Comparison of ENCODE assay signal across 28 cellular contexts in genomic region chr4:8541981-8542715, GRCh38. TPM values are rescaled to one million over a fixed set of nuclear protein-coding genes. Genes with fewer than 3 reads are reported as not detected.
"Had no signal": no experiment of that assay in that cellular context is flagged by ENCODE, and none has a peak within 500 bp of the region (broad histone marks: within the 10 kb centered on the region; RNA-seq: fewer than 3 reads in every experiment).

No MANE protein-coding gene starts in this region.

- H3K4me3 Mint-ChIP-seq: activated naive CD4-positive, alpha-beta T cell treated with anti-CD3 and anti-CD28 coated beads, Interleukin-2, amount 50 U/mL, for 24 hours; dendritic cell treated with granulocyte-macrophage colony-stimulating factor and Interleukin-4, amounts not matched to agents 40 ng/mL and 50 ng/mL, for 4 days; natural killer cell treated with Interleukin-12 subunit alpha and Interleukin-12 subunit beta and Interleukin-15 and Interleukin-18, amount 100 ng/mL, for 72 hours; stimulated activated memory B cell treated with anti-CD40 and anti-IgM and Interleukin-4, amounts not matched to agents 10 μg/mL and 1 μg/mL and 100 μg/mL, for 72 hours; T-helper 1 cell treated with Interleukin-12 subunit alpha and Interleukin-12 subunit beta and Interleukin-4 antibody, amounts not matched to agents 30 μg/mL and 1 μg/mL, for 36 hours; type B pancreatic cell had no signal

- H3K36me3 Mint-ChIP-seq: activated naive CD4-positive, alpha-beta T cell treated with anti-CD3 and anti-CD28 coated beads, Interleukin-2, amount 50 U/mL, for 24 hours; natural killer cell treated with Interleukin-12 subunit alpha and Interleukin-12 subunit beta and Interleukin-15 and Interleukin-18, amount 100 ng/mL, for 72 hours; stimulated activated memory B cell treated with anti-CD40 and anti-IgM and Interleukin-4, amounts not matched to agents 10 μg/mL and 1 μg/mL and 100 μg/mL, for 72 hours; type B pancreatic cell had no signal

- H3K27ac ChIP-seq: body of pancreas, cardiac muscle cell, heart right ventricle, parathyroid adenoma, stomach, suprapubic skin had no signal

- H3K9me3 ChIP-seq: body of pancreas, heart right ventricle, stomach, suprapubic skin had no signal

- H3K79me2 ChIP-seq: parathyroid adenoma had no signal

- H3K4me1 ChIP-seq: parathyroid adenoma had no signal

- H3K4me3 ChIP-seq: body of pancreas, cardiac muscle cell, heart right ventricle, stomach, suprapubic skin had no signal

- H2AFZ ChIP-seq: parathyroid adenoma had no signal

- H3K9me3 Mint-ChIP-seq: activated naive CD4-positive, alpha-beta T cell treated with anti-CD3 and anti-CD28 coated beads, Interleukin-2, amount 50 U/mL, for 24 hours; dendritic cell treated with granulocyte-macrophage colony-stimulating factor and Interleukin-4, amounts not matched to agents 40 ng/mL and 50 ng/mL, for 4 days; natural killer cell treated with Interleukin-12 subunit alpha and Interleukin-12 subunit beta and Interleukin-15 and Interleukin-18, amount 100 ng/mL, for 72 hours; stimulated activated memory B cell treated with anti-CD40 and anti-IgM and Interleukin-4, amounts not matched to agents 10 μg/mL and 1 μg/mL and 100 μg/mL, for 72 hours; T-helper 1 cell treated with Interleukin-12 subunit alpha and Interleukin-12 subunit beta and Interleukin-4 antibody, amounts not matched to agents 30 μg/mL and 1 μg/mL, for 36 hours; type B pancreatic cell had no signal

- H3K27me3 ChIP-seq: body of pancreas, cardiac muscle cell, suprapubic skin had no signal

- H3K27me3 Mint-ChIP-seq: activated naive CD4-positive, alpha-beta T cell treated with anti-CD3 and anti-CD28 coated beads, Interleukin-2, amount 50 U/mL, for 24 hours had no signal

- H3K4me1 Mint-ChIP-seq: activated naive CD4-positive, alpha-beta T cell treated with anti-CD3 and anti-CD28 coated beads, Interleukin-2, amount 50 U/mL, for 24 hours; stimulated activated memory B cell treated with anti-CD40 and anti-IgM and Interleukin-4, amounts not matched to agents 10 μg/mL and 1 μg/mL and 100 μg/mL, for 72 hours had no signal

- H3K36me3 ChIP-seq: cardiac muscle cell, heart right ventricle, stomach, suprapubic skin had no signal

- DNase-seq: activated CD4-positive, alpha-beta T cell treated with anti-CD3 and anti-CD28 coated beads for 4 hours; activated CD4-positive, alpha-beta T cell treated with anti-CD3 and anti-CD28 coated beads, Interleukin-2, amount 50 U/mL, for 48 hours; activated CD4-positive, CD25-positive, alpha-beta regulatory T cell; activated CD8-positive, alpha-beta memory T cell treated with anti-CD3 and anti-CD28 coated beads, Interleukin-2, amount 50 U/mL, for 48 hours; activated gamma-delta T cell treated with Interleukin-2 at 50 U/mL for 16 hours; activated T-cell treated with anti-CD3 and anti-CD28 coated beads, Interleukin-2, amount 50 U/mL, for 48 hours; anterior cingulate cortex; body of pancreas; effector CD4-positive, alpha-beta T cell; heart right ventricle; mammary epithelial cell; small intestine; stimulated activated CD4-positive, alpha-beta T cell treated with anti-CD3 and anti-CD28 coated beads, Interleukin-15, amount 100 ng/mL, for 24 hours; stomach had no signal

- H3K9ac ChIP-seq: parathyroid adenoma had no signal

- ATAC-seq: body of pancreas; heart right ventricle; left ventricle myocardium superior; sciatic nerve; stimulated activated memory B cell treated with anti-CD40 and anti-IgM and Interleukin-4, amounts not matched to agents 10 μg/mL and 1 μg/mL and 100 μg/mL, for 72 hours had no signal

- H3K27ac Mint-ChIP-seq: activated naive CD4-positive, alpha-beta T cell treated with anti-CD3 and anti-CD28 coated beads, Interleukin-2, amount 50 U/mL, for 24 hours; dendritic cell treated with granulocyte-macrophage colony-stimulating factor and Interleukin-4, amounts not matched to agents 40 ng/mL and 50 ng/mL, for 4 days; natural killer cell treated with Interleukin-12 subunit alpha and Interleukin-12 subunit beta and Interleukin-15 and Interleukin-18, amount 100 ng/mL, for 72 hours; stimulated activated memory B cell treated with anti-CD40 and anti-IgM and Interleukin-4, amounts not matched to agents 10 μg/mL and 1 μg/mL and 100 μg/mL, for 72 hours; T-helper 1 cell treated with Interleukin-12 subunit alpha and Interleukin-12 subunit beta and Interleukin-4 antibody, amounts not matched to agents 30 μg/mL and 1 μg/mL, for 36 hours; type B pancreatic cell had no signal

RNA-seq across cellular contexts. Expression of gene GPR78, which starts 38.0 kb away (rescaled TPM):
- total RNA-seq: activated CD8-positive, alpha-beta memory T cell treated with anti-CD3 and anti-CD28 coated beads for 36 hours; body of pancreas; epithelial cell of proximal tubule; kidney epithelial cell; left ventricle myocardium superior; mammary epithelial cell; natural killer cell treated with Interleukin-12 subunit alpha and Interleukin-12 subunit beta and Interleukin-15 and Interleukin-18, amount 100 ng/mL, for 72 hours; suprapubic skin had no signal

RNA-seq across cellular contexts. Expression of gene CPZ, which starts 50.4 kb away (rescaled TPM):
- total RNA-seq: activated CD8-positive, alpha-beta memory T cell treated with anti-CD3 and anti-CD28 coated beads for 36 hours; mammary epithelial cell; natural killer cell treated with Interleukin-12 subunit alpha and Interleukin-12 subunit beta and Interleukin-15 and Interleukin-18, amount 100 ng/mL, for 72 hours had no signal
